ENCODE assay signal across 8 cellular contexts in the genomic region with DNA sequence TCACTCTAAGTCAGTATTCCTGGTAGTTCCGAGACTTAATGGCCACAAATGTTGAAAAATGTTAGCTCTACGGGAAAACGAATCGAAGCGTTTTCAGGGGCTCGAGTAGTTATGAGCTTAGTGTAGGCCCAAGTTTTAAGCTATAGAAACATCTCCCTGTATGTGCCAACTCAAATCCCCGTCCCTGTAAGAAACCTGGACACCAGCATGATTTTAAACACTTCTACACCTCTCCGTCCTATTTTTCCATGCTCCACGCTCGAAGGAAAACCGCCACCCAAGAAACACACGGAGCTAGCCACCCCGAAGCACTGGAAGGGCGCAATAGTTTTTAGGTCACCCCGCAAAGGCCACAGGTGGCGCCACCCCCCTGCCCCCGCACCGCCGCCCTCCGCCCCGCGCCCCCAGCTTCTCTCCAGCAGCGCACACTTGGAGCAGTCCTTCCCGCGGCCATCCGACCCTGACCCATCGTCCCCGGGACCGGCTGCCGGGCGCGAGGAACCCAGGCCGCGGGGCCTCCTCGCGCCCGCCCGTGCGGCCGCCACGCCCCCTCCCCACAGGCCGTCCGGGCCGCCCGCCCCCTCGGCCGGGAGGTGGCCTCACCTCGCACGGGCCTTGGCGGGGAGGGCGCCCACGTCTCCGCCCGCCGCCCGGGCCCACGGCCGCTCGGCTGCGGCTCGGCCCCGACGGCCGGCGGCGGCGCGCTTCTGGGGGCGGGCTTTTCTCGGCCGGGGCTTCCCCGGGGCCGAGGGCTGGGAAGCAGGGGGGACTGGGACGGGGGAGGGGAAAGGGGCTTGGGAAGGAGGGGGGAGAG. TPM values are rescaled to one million over a fixed set of nuclear protein-coding genes. Genes with fewer than 3 reads are reported as not detected.
DNase-seq lines count a peak whose midpoint lies in the region; ATAC-seq and TF ChIP-seq lines count a peak whose summit lies in the region.

No MANE protein-coding gene starts in this region.

- TF ChIP-seq CTCF in NB4 (IDR thresholded peaks at IDR 0.05; ENCODE audit: low read depth, low read length) (no peak), fibroblast of villous mesenchyme (IDR thresholded peaks at IDR 0.05; ENCODE audit: insufficient read depth, low read depth, low read length) (no peak)

- peak overlapping the region; percentile 64 for H3K4me3 ChIP-seq in NB4 (ENCODE audit: low read depth, low read length)
- H3K4me3 ChIP-seq in fibroblast of villous mesenchyme (ENCODE audit: low read depth, low read length), result peak overlapping the region; percentile 73

- TF ChIP-seq POLR2A in NB4 (IDR thresholded peaks at IDR 0.05; ENCODE audit: extremely low read depth, insufficient read length), result no peak

- peak in 2 of 3 donors; percentile 9 to 42 for DNase-seq in stimulated activated CD4-positive, alpha-beta T cell treated with anti-CD3 and anti-CD28 coated beads, Interleukin-12 subunit alpha, Interleukin-12 subunit beta, amount 100 ng/mL, for 48 hours (ENCODE audit: low read depth in 2 of 3, low spot score in 1 of 3)
- no peak for DNase-seq in stimulated activated CD4-positive, alpha-beta T cell treated with anti-CD3 and anti-CD28 coated beads, Interleukin-4, amount 100 ng/mL, for 1 hour
- no peak for DNase-seq in NB4 (ENCODE audit: low read depth)
- DNase-seq in activated T-cell treated with anti-CD3 and anti-CD28 coated beads for 4 hours, result peak; percentile 37
- DNase-seq in fibroblast of villous mesenchyme (ENCODE audit: low read depth), result peak; percentile 49
- DNase-seq in nucleus accumbens (lab: John Stamatoyannopoulos, UW), result peak in 36 of 56 donors; percentile 11 to 77 (median 36)
- DNase-seq in H4 (ENCODE audit: low spot score), result no peak

- ATAC-seq in HG02588 (IDR thresholded peaks at IDR 0.05; ENCODE audit: unreplicated experiment), result peak; percentile 56

RNA-seq across cellular contexts. Expression of a gene that starts 0.5 kb away (rescaled TPM):
- 16.8 and 19.0 TPM in 2 replicates for total RNA-seq in fibroblast of villous mesenchyme
- 9.5 and 12.3 TPM in 2 replicates for total RNA-seq in H4 (2014; rRNA removed; shearing (Covaris generic))

RNA-seq across cellular contexts. Expression of a gene that starts 4.3 kb away (rescaled TPM):
- under 0.01 TPM in 1 of 2 replicates, not detected in the other for total RNA-seq in fibroblast of villous mesenchyme
- total RNA-seq in H4 (2014; rRNA removed; shearing (Covaris generic)), result not detected in 2 replicates

RNA-seq across cellular contexts. Expression of a gene that starts 24.8 kb away (rescaled TPM):
- 1.7 and 4.5 TPM in 2 replicates for total RNA-seq in fibroblast of villous mesenchyme
- 16.1 and 24.8 TPM in 2 replicates for total RNA-seq in H4 (2014; rRNA removed; shearing (Covaris generic))

RNA-seq across cellular contexts. Expression of a gene that starts 29.3 kb away (rescaled TPM):
- 0.86 and 1.9 TPM in 2 replicates for total RNA-seq in fibroblast of villous mesenchyme
- 5.7 and 6.3 TPM in 2 replicates for total RNA-seq in H4 (2014; rRNA removed; shearing (Covaris generic))

RNA-seq across cellular contexts. Expression of a gene that starts 49.3 kb away (rescaled TPM):
- under 0.01 TPM in 2 replicates for total RNA-seq in fibroblast of villous mesenchyme
- not detected in 2 replicates for total RNA-seq in H4 (2014; rRNA removed; shearing (Covaris generic))

Comparison
In these comparisons a context has a peak if more than half of its experiments do, and no peak if none do; other contexts are left out.
1. DNase-seq: peak in stimulated activated CD4-positive, alpha-beta T cell treated with anti-CD3 and anti-CD28 coated beads, Interleukin-12 subunit alpha, Interleukin-12 subunit beta, amount 100 ng/mL, for 48 hours (2 of 3), activated T-cell treated with anti-CD3 and anti-CD28 coated beads for 4 hours (single experiment), fibroblast of villous mesenchyme (single experiment) and nucleus accumbens (36 of 56); none in stimulated activated CD4-positive, alpha-beta T cell treated with anti-CD3 and anti-CD28 coated beads, Interleukin-4, amount 100 ng/mL, for 1 hour (single experiment), NB4 (single experiment) and H4 (single experiment).